Comparison of ENCODE assay signal across 26 cellular contexts in the genomic region with DNA sequence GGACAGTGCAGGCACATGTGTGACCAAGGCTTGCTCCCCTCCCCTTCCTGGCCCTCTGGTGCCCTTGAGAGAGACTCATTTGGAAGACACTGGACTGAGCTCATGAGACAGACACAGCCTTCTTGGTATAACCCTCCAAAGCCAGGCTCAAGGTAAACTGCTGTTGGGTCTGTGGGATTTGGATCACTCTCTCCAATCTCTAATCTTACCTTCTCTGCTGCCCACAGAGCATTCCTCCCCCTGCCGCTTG.
DNase-seq lines count a peak whose midpoint lies in the region; ATAC-seq and TF ChIP-seq lines count a peak whose summit lies in the region.
"Had no signal": no experiment of that assay in that cellular context is flagged by ENCODE, and none has a peak within 500 bp of the region (broad histone marks: within the 10 kb centered on the region; RNA-seq: fewer than 3 reads in every experiment).

No MANE protein-coding gene starts in this region.

- peak; percentile 3 for DNase-seq in activated CD8-positive, alpha-beta memory T cell treated with anti-CD3 and anti-CD28 coated beads for 24 hours
- no peak for DNase-seq in activated CD8-positive, alpha-beta memory T cell treated with anti-CD3 and anti-CD28 coated beads, Interleukin-2, amount 50 U/mL, for 4 hours
- DNase-seq in chondrocyte (ENCODE audit: low spot score) (no peak), esophagus muscularis mucosa (ENCODE audit: extremely low spot score) (peak; percentile 26), type B pancreatic cell (ENCODE audit: extremely low spot score, unreplicated experiment) (peak; percentile 27), lower leg skin (ENCODE audit: low spot score in 2 of 2) (no peak)
- DNase-seq in activated T-helper 2 cell treated with anti-CD3 and anti-CD28 coated beads, Interferon-gamma antibody, Interleukin-2, Interleukin-4, amounts not matched to agents 10 μg/mL and 5 μg/mL and 100 μg/mL, durations not matched to agents 14 hours and 24 hours and 36 hours (ENCODE audit: low spot score) = no peak
- DNase-seq: 8988T; ACHN; BE2C; C1 segment of cervical spinal cord; CD4-positive, alpha-beta memory T cell; CD4-positive, CD25-positive, alpha-beta regulatory T cell; CD8-positive, alpha-beta memory T cell; COR-L47; DMS 273 treated with DMSO at 0.1 percent for 48 hours; DMS153; DMS53; DMS79; DND-41; EL; GDM1 had no signal

- H3K27ac Mint-ChIP-seq in chondrocyte (ENCODE audit: unreplicated experiment) = peak overlapping the region; percentile 65
- no peak overlapping the region for H3K27ac Mint-ChIP-seq in type B pancreatic cell
- H3K27ac Mint-ChIP-seq in activated T-helper 2 cell treated with anti-CD3 and anti-CD28 coated beads, Interferon-gamma antibody, Interleukin-2, Interleukin-4, amounts not matched to agents 10 μg/mL and 5 μg/mL and 100 μg/mL, durations not matched to agents 14 hours and 24 hours and 36 hours = no peak overlapping the region
- H3K27ac Mint-ChIP-seq: CD4-positive, alpha-beta memory T cell; CD8-positive, alpha-beta memory T cell had no signal

- TF ChIP-seq CTCF in chondrocyte (IDR thresholded peaks at IDR 0.05) = no peak
- TF ChIP-seq CTCF in esophagus muscularis mucosa (IDR thresholded peaks at IDR 0.05) = no peak
- no peak for TF ChIP-seq CTCF in type B pancreatic cell (conservative IDR thresholded peaks at IDR 0.05)
- no peak for TF ChIP-seq CTCF in lower leg skin (IDR thresholded peaks at IDR 0.05)

- H3K36me3 Mint-ChIP-seq in chondrocyte (ENCODE audit: low read depth) (no peaks in the 10 kb centered on the region), type B pancreatic cell (no peaks in the 10 kb centered on the region)
- H3K36me3 Mint-ChIP-seq in activated T-helper 2 cell treated with anti-CD3 and anti-CD28 coated beads, Interferon-gamma antibody, Interleukin-2, Interleukin-4, amounts not matched to agents 10 μg/mL and 5 μg/mL and 100 μg/mL, durations not matched to agents 14 hours and 24 hours and 36 hours (ENCODE audit: low read depth) = no peaks in the 10 kb centered on the region
- H3K36me3 Mint-ChIP-seq: CD14-positive monocyte; CD4-positive, alpha-beta memory T cell; CD4-positive, CD25-positive, alpha-beta regulatory T cell; CD8-positive, alpha-beta memory T cell had no signal

- H3K27me3 Mint-ChIP-seq in chondrocyte (ENCODE audit: low read depth) (no peaks in the 10 kb centered on the region), type B pancreatic cell (no peaks in the 10 kb centered on the region)
- peaks cover 9% of the 10 kb centered on the region for H3K27me3 Mint-ChIP-seq in activated T-helper 2 cell treated with anti-CD3 and anti-CD28 coated beads, Interferon-gamma antibody, Interleukin-2, Interleukin-4, amounts not matched to agents 10 μg/mL and 5 μg/mL and 100 μg/mL, durations not matched to agents 14 hours and 24 hours and 36 hours (ENCODE audit: low read depth)
- H3K27me3 Mint-ChIP-seq: CD4-positive, alpha-beta memory T cell; CD4-positive, CD25-positive, alpha-beta regulatory T cell had no signal

- H3K36me3 ChIP-seq in esophagus muscularis mucosa = no peaks in the 10 kb centered on the region
- H3K36me3 ChIP-seq: BE2C, BLaER1 had no signal

- H3K4me1 ChIP-seq in esophagus muscularis mucosa = no peaks in the 10 kb centered on the region
- H3K4me1 ChIP-seq: BE2C had no signal

- peaks cover 36% of the 10 kb centered on the region for H3K4me1 Mint-ChIP-seq in chondrocyte (ENCODE audit: low read depth)
- no peaks in the 10 kb centered on the region for H3K4me1 Mint-ChIP-seq in type B pancreatic cell (ENCODE audit: unreplicated experiment)
- H3K4me1 Mint-ChIP-seq in activated T-helper 2 cell treated with anti-CD3 and anti-CD28 coated beads, Interferon-gamma antibody, Interleukin-2, Interleukin-4, amounts not matched to agents 10 μg/mL and 5 μg/mL and 100 μg/mL, durations not matched to agents 14 hours and 24 hours and 36 hours (ENCODE audit: low read depth) = peaks cover 11% of the 10 kb centered on the region
- H3K4me1 Mint-ChIP-seq: CD14-positive monocyte had no signal

- no peak overlapping the region for H3K27ac ChIP-seq in esophagus muscularis mucosa (replicated peaks in 1 of 4)
- H3K27ac ChIP-seq: BLaER1 had no signal

- H3K9me3 Mint-ChIP-seq in chondrocyte (ENCODE audit: low read depth) (no peaks in the 10 kb centered on the region), type B pancreatic cell (no peaks in the 10 kb centered on the region)
- no peaks in the 10 kb centered on the region for H3K9me3 Mint-ChIP-seq in activated T-helper 2 cell treated with anti-CD3 and anti-CD28 coated beads, Interferon-gamma antibody, Interleukin-2, Interleukin-4, amounts not matched to agents 10 μg/mL and 5 μg/mL and 100 μg/mL, durations not matched to agents 14 hours and 24 hours and 36 hours
- H3K9me3 Mint-ChIP-seq: CD4-positive, alpha-beta memory T cell; CD8-positive, alpha-beta memory T cell had no signal

- no peaks in the 10 kb centered on the region for H3K9me3 ChIP-seq in esophagus muscularis mucosa
- H3K9me3 ChIP-seq: BE2C, BLaER1 had no signal

- no peak for ATAC-seq in GM21529 (IDR thresholded peaks at IDR 0.05; ENCODE audit: unreplicated experiment)
- ATAC-seq: GM12878 had no signal

- TF ChIP-seq POLR2A in esophagus muscularis mucosa (IDR thresholded peaks at IDR 0.05; ENCODE audit: low read depth) = no peak
- TF ChIP-seq POLR2A in lower leg skin (IDR thresholded peaks at IDR 0.05) = no peak

- no peaks in the 10 kb centered on the region for H3K27me3 ChIP-seq in esophagus muscularis mucosa
- H3K27me3 ChIP-seq: BE2C, BLaER1 had no signal

- H3K4me3 ChIP-seq in esophagus muscularis mucosa (no peak overlapping the region), lower leg skin (ENCODE audit: low read depth, poor library complexity, severe bottlenecking) (no peak overlapping the region)
- H3K4me3 ChIP-seq: BLaER1, GM12878 had no signal

- WGBS in esophagus muscularis mucosa = 86% methylated on average over 1 of the region's 1 CpG
- WGBS in lower leg skin, 2 donors = 68 to 100% methylated on average over 1 of the region's 1 CpG

- H3K4me3 Mint-ChIP-seq in chondrocyte (ENCODE audit: unreplicated experiment) (no peak overlapping the region), type B pancreatic cell (no peak overlapping the region)
- no peak overlapping the region for H3K4me3 Mint-ChIP-seq in activated T-helper 2 cell treated with anti-CD3 and anti-CD28 coated beads, Interferon-gamma antibody, Interleukin-2, Interleukin-4, amounts not matched to agents 10 μg/mL and 5 μg/mL and 100 μg/mL, durations not matched to agents 14 hours and 24 hours and 36 hours (ENCODE audit: low read depth)
- H3K4me3 Mint-ChIP-seq: CD14-positive monocyte; CD4-positive, alpha-beta memory T cell; CD4-positive, CD25-positive, alpha-beta regulatory T cell; CD8-positive, alpha-beta memory T cell had no signal

- intact Hi-C loops in esophagus muscularis mucosa (cut with DNase I) = no loop called here
- intact Hi-C loops in activated T-helper 2 cell treated with anti-CD3 and anti-CD28 coated beads, Interferon-gamma antibody, Interleukin-2, Interleukin-4, amounts not matched to agents 10 μg/mL and 5 μg/mL and 100 μg/mL, durations not matched to agents 14 hours and 24 hours and 36 hours (cut with micrococcal nuclease) = no loop called here
- intact Hi-C loops in lower leg skin (cut with DNase I; ENCODE audit: low total_unique reads) = no loop called here

- no peak for TF ChIP-seq EP300 in esophagus muscularis mucosa (IDR thresholded peaks at IDR 0.05)

Comparison
In these comparisons a context has a peak if more than half of its experiments do, and no peak if none do; other contexts are left out.
1. DNase-seq: peak in activated CD8-positive, alpha-beta memory T cell treated with anti-CD3 and anti-CD28 coated beads for 24 hours (single experiment), esophagus muscularis mucosa (single experiment) and type B pancreatic cell (single experiment); none in activated CD8-positive, alpha-beta memory T cell treated with anti-CD3 and anti-CD28 coated beads, Interleukin-2, amount 50 U/mL, for 4 hours (single experiment), chondrocyte (single experiment), activated T-helper 2 cell treated with anti-CD3 and anti-CD28 coated beads, Interferon-gamma antibody, Interleukin-2, Interleukin-4, amounts not matched to agents 10 μg/mL and 5 μg/mL and 100 μg/mL, durations not matched to agents 14 hours and 24 hours and 36 hours (single experiment) and lower leg skin (0 of 2).